Comparison of ENCODE assay signal across 19 cellular contexts in the genomic region with DNA sequence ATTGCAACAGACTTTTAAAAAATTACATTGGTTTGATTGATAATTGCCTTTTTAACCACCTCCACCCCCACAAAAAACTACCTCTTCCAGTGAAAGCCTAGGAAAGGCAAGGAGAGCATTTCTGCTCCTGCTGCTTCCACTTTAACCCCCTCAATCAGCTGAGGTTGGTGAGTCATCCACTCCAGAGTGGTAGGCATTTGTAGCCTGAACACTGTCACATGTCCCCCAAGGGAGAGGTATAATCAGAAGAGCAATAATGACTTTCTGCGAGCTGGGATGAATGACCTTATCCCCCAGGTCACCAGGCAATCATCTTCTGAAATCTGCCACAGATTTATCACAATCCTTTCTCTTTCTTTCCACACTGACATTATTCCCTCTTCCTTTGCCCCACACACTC.
A peak's percentile ranks its signal among the peaks of the same experiment; 100 is the strongest.
DNase-seq lines count a peak whose midpoint lies in the region; ATAC-seq and TF ChIP-seq lines count a peak whose summit lies in the region.
"Had no signal": no experiment of that assay in that cellular context is flagged by ENCODE, and none has a peak within 500 bp of the region (broad histone marks: within the 10 kb centered on the region; RNA-seq: fewer than 3 reads in every experiment).

No MANE protein-coding gene starts in this region.

- H3K27me3 Mint-ChIP-seq in nephron progenitor cell (ENCODE audit: low read depth, poor library complexity), result peaks cover 6% of the 10 kb centered on the region

- TF ChIP-seq CTCF in nephron progenitor cell (IDR thresholded peaks at IDR 0.05), result no peak

- peaks cover 20% of the 10 kb centered on the region for H3K9me3 Mint-ChIP-seq in nephron progenitor cell

- peaks cover 22% of the 10 kb centered on the region for H3K4me1 Mint-ChIP-seq in nephron progenitor cell
- H3K4me1 Mint-ChIP-seq: activated naive CD8-positive, alpha-beta T cell treated with anti-CD3 and anti-CD28 coated beads for 36 hours; naive thymus-derived CD4-positive, alpha-beta T cell; stimulated activated naive B cell treated with anti-CD40 and anti-IgM and Interleukin-4, amounts not matched to agents 10 μg/mL and 1 μg/mL and 100 μg/mL, for 72 hours had no signal

- DNase-seq in DMS53 (lab: John Stamatoyannopoulos, UW), result peak; percentile 84
- DNase-seq in NCI-H1436 treated with DMSO at 0.1 percent for 48 hours (lab: John Stamatoyannopoulos, UW), result peak; percentile 93
- peak; percentile 28 for DNase-seq in amniotic epithelial cell (ENCODE audit: low read depth)
- no peak for DNase-seq in nephron progenitor cell
- DNase-seq in activated CD4-positive, alpha-beta T cell treated with anti-CD3 and anti-CD28 coated beads for 48 hours, result no peak
- DNase-seq in NCI-H1105 (lab: John Stamatoyannopoulos, UW), result no peak
- no peak for DNase-seq in UCSD-AML1 (lab: John Stamatoyannopoulos, UW; ENCODE audit: unreplicated experiment)
- DNase-seq: activated CD4-positive, alpha-beta T cell treated with anti-CD3 and anti-CD28 coated beads for 1 hour; activated naive CD8-positive, alpha-beta T cell treated with anti-CD3 and anti-CD28 coated beads for 36 hours; C1 segment of cervical spinal cord; heart left ventricle; Karpas-422; naive thymus-derived CD4-positive, alpha-beta T cell; NCI-H2081 treated with DMSO at 0.1 percent for 48 hours; Peyer's patch; right cardiac atrium; stimulated activated naive B cell treated with anti-CD40 and anti-IgM and Interleukin-4, amounts not matched to agents 10 μg/mL and 1 μg/mL and 100 μg/mL, for 72 hours had no signal

- no peak overlapping the region for H3K4me3 Mint-ChIP-seq in nephron progenitor cell
- H3K4me3 Mint-ChIP-seq: activated naive CD8-positive, alpha-beta T cell treated with anti-CD3 and anti-CD28 coated beads for 36 hours; naive thymus-derived CD4-positive, alpha-beta T cell; stimulated activated naive B cell treated with anti-CD40 and anti-IgM and Interleukin-4, amounts not matched to agents 10 μg/mL and 1 μg/mL and 100 μg/mL, for 72 hours had no signal

- no peaks in the 10 kb centered on the region for H3K36me3 Mint-ChIP-seq in nephron progenitor cell (ENCODE audit: low read depth)
- H3K36me3 Mint-ChIP-seq: activated naive CD8-positive, alpha-beta T cell treated with anti-CD3 and anti-CD28 coated beads for 36 hours; stimulated activated naive B cell treated with anti-CD40 and anti-IgM and Interleukin-4, amounts not matched to agents 10 μg/mL and 1 μg/mL and 100 μg/mL, for 72 hours had no signal

- no peak for ATAC-seq in GM21367 (IDR thresholded peaks at IDR 0.05; ENCODE audit: unreplicated experiment)
- ATAC-seq: HCT116; heart left ventricle; naive thymus-derived CD4-positive, alpha-beta T cell; right cardiac atrium; stimulated activated naive B cell treated with anti-CD40 and anti-IgM and Interleukin-4, amounts not matched to agents 10 μg/mL and 1 μg/mL and 100 μg/mL, for 72 hours had no signal

- peak overlapping the region; percentile 0 for H3K27ac Mint-ChIP-seq in nephron progenitor cell
- H3K27ac Mint-ChIP-seq: activated naive CD8-positive, alpha-beta T cell treated with anti-CD3 and anti-CD28 coated beads for 36 hours; naive thymus-derived CD4-positive, alpha-beta T cell; stimulated activated naive B cell treated with anti-CD40 and anti-IgM and Interleukin-4, amounts not matched to agents 10 μg/mL and 1 μg/mL and 100 μg/mL, for 72 hours had no signal

Comparison
In these comparisons a context has a peak if more than half of its experiments do, and no peak if none do; other contexts are left out.
1. DNase-seq: peak in DMS53 (single experiment), NCI-H1436 treated with DMSO at 0.1 percent for 48 hours (single experiment) and amniotic epithelial cell (single experiment); none in nephron progenitor cell (single experiment), activated CD4-positive, alpha-beta T cell treated with anti-CD3 and anti-CD28 coated beads for 48 hours (single experiment), NCI-H1105 (single experiment) and UCSD-AML1 (single experiment).